13 cellular contexts compared by ENCODE assay signal in the genomic region with DNA sequence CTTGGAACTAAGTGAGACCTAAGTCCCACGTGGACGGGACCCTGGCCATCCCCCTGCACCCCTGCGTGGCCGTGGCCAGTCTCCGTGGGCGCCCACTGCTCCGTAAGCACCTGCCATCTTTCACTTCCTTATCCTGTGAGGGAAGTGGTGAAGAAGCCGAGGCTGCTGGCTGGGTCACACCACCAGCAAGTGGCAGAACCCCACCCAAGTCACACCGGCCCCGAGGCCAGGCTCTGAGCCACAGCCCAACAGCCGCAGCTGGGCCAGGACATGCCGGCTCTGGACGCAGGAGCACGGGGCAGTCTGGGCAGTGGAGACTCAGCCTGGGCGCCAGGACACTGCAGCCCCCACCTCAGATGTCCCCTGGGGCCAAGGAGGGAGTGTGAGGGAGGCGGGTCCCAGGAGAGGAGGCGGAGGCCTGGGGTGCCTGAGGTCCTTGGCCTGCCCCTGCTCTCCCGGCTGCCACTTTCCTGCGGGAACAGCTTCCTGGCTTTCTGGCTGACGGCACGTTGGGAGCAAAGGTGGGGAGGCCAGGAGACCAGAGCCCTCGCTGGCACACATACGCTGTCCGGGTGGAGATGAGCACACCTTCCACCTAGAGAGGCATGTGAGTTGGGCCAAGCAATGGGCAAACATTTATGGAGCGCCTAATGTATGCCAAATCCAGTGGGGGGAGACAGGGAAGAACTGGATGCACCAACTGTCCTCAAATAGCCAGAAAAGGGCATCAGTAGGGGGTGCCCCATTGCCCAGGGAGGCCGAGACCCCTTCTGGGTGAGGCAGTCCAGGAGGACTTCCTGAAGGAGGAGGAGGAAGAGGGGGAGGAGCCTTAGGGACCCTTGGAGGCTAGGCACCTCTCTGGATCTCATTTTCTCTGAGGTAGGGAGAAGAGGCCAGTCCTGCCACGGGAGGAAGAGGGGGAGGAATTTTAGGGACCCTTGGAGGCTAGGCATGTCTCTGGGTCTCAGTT. TPM values are rescaled to one million over a fixed set of nuclear protein-coding genes. Genes with fewer than 3 reads are reported as not detected.
DNase-seq lines count a peak whose midpoint lies in the region; ATAC-seq and TF ChIP-seq lines count a peak whose summit lies in the region.
"Had no signal": no experiment of that assay in that cellular context is flagged by ENCODE, and none has a peak within 500 bp of the region (broad histone marks: within the 10 kb centered on the region; RNA-seq: fewer than 3 reads in every experiment).

No MANE protein-coding gene starts in this region.

- no peaks in the 10 kb centered on the region for H3K36me3 Mint-ChIP-seq in activated naive CD4-positive, alpha-beta T cell treated with anti-CD3 and anti-CD28 coated beads for 36 hours (ENCODE audit: low read depth)
- H3K36me3 Mint-ChIP-seq in activated CD4-positive, alpha-beta memory T cell treated with anti-CD3 and anti-CD28 coated beads for 36 hours = no peaks in the 10 kb centered on the region
- H3K36me3 Mint-ChIP-seq: CD4-positive, CD25-positive, alpha-beta regulatory T cell; mesothelial cell of epicardium had no signal

- H4K20me1 ChIP-seq in OCI-LY3 (ENCODE audit: insufficient read depth, low read length) = no peaks in the 10 kb centered on the region
- no peaks in the 10 kb centered on the region for H4K20me1 ChIP-seq in osteoblast (ENCODE audit: insufficient read depth, low read length)

- H3K27ac ChIP-seq in OCI-LY3 (ENCODE audit: low read length) (peak overlapping the region; percentile 70), osteoblast (ENCODE audit: low read depth, low read length) (no peak overlapping the region)

- peak; percentile 77 for DNase-seq in GM10266 (ENCODE audit: extremely low spot score)
- peak; percentile 76 for DNase-seq in germinal center (ENCODE audit: low spot score)
- peak; percentile 87 for DNase-seq in osteoblast (ENCODE audit: insufficient read length, low spot score, missing footprints)
- DNase-seq in NCI-H1417 (lab: John Stamatoyannopoulos, UW) = no peak
- DNase-seq in activated naive CD4-positive, alpha-beta T cell treated with anti-CD3 and anti-CD28 coated beads for 36 hours = no peak
- no peak for DNase-seq in activated CD4-positive, alpha-beta memory T cell treated with anti-CD3 and anti-CD28 coated beads for 36 hours
- DNase-seq: activated naive CD8-positive, alpha-beta T cell treated with anti-CD3 and anti-CD28 coated beads, Interleukin-2, amount 50 U/mL, for 24 hours; CD4-positive, CD25-positive, alpha-beta regulatory T cell; NCI-H69 had no signal

- peaks cover 2% of the 10 kb centered on the region for H3K27me3 Mint-ChIP-seq in activated naive CD4-positive, alpha-beta T cell treated with anti-CD3 and anti-CD28 coated beads for 36 hours (ENCODE audit: low read depth)
- peaks cover 2% of the 10 kb centered on the region for H3K27me3 Mint-ChIP-seq in activated CD4-positive, alpha-beta memory T cell treated with anti-CD3 and anti-CD28 coated beads for 36 hours
- H3K27me3 Mint-ChIP-seq: activated naive CD8-positive, alpha-beta T cell treated with anti-CD3 and anti-CD28 coated beads, Interleukin-2, amount 50 U/mL, for 24 hours; CD4-positive, CD25-positive, alpha-beta regulatory T cell had no signal

- ATAC-seq in GM21576 (IDR thresholded peaks at IDR 0.05; ENCODE audit: unreplicated experiment) = no peak
- ATAC-seq: activated naive CD8-positive, alpha-beta T cell treated with anti-CD3 and anti-CD28 coated beads, Interleukin-2, amount 50 U/mL, for 24 hours had no signal

- H3K27ac Mint-ChIP-seq in activated naive CD4-positive, alpha-beta T cell treated with anti-CD3 and anti-CD28 coated beads for 36 hours = no peak overlapping the region
- no peak overlapping the region for H3K27ac Mint-ChIP-seq in activated CD4-positive, alpha-beta memory T cell treated with anti-CD3 and anti-CD28 coated beads for 36 hours
- H3K27ac Mint-ChIP-seq: activated naive CD8-positive, alpha-beta T cell treated with anti-CD3 and anti-CD28 coated beads, Interleukin-2, amount 50 U/mL, for 24 hours had no signal

- H3K27me3 ChIP-seq in OCI-LY3 (ENCODE audit: low read depth, low read length) (no peaks in the 10 kb centered on the region), osteoblast (ENCODE audit: insufficient read depth, low read length) (peaks cover 3% of the 10 kb centered on the region)
- H3K27me3 ChIP-seq: sigmoid colon had no signal

- H3K4me2 ChIP-seq in OCI-LY3 (ENCODE audit: low read length) = peak overlapping the region; percentile 60
- H3K4me2 ChIP-seq in osteoblast (ENCODE audit: insufficient read depth, low read length) = no peak overlapping the region

- H3K4me1 ChIP-seq in OCI-LY3 (ENCODE audit: low read length) (peaks cover 33% of the 10 kb centered on the region), osteoblast (ENCODE audit: insufficient read depth, low read length) (peaks cover 10% of the 10 kb centered on the region)

- intact Hi-C loops in activated naive CD4-positive, alpha-beta T cell treated with anti-CD3 and anti-CD28 coated beads for 36 hours (cut with micrococcal nuclease) = no loop called here
- intact Hi-C loops in activated CD4-positive, alpha-beta memory T cell treated with anti-CD3 and anti-CD28 coated beads for 36 hours (cut with micrococcal nuclease) = no loop called here

- H3K4me3 ChIP-seq in OCI-LY3 (ENCODE audit: low read length) (peak overlapping the region; percentile 33; the same call in 1 of the 2 replicates), osteoblast (ENCODE audit: insufficient read depth, low read length) (no peak overlapping the region)
- H3K4me3 ChIP-seq: sigmoid colon had no signal

- H3K4me1 Mint-ChIP-seq in activated naive CD4-positive, alpha-beta T cell treated with anti-CD3 and anti-CD28 coated beads for 36 hours (ENCODE audit: low read depth) = no peaks in the 10 kb centered on the region
- no peaks in the 10 kb centered on the region for H3K4me1 Mint-ChIP-seq in activated CD4-positive, alpha-beta memory T cell treated with anti-CD3 and anti-CD28 coated beads for 36 hours (ENCODE audit: low read depth)

- peak overlapping the region; percentile 7; the same call in 1 of the 2 replicates for H2AFZ ChIP-seq in OCI-LY3 (ENCODE audit: low read depth, low read length)
- H2AFZ ChIP-seq in osteoblast (ENCODE audit: low read length) = no peak overlapping the region

- H3K9me3 ChIP-seq in OCI-LY3 (ENCODE audit: insufficient read depth, low read length) = no peaks in the 10 kb centered on the region
- H3K9me3 ChIP-seq in osteoblast (ENCODE audit: low read depth, low read length) = no peaks in the 10 kb centered on the region
- H3K9me3 ChIP-seq: sigmoid colon had no signal

- CTCF ChIA-PET in activated naive CD4-positive, alpha-beta T cell treated with anti-CD3 and anti-CD28 coated beads for 36 hours (lab: Charles Lee) = no interaction called here
- CTCF ChIA-PET in activated CD4-positive, alpha-beta memory T cell treated with anti-CD3 and anti-CD28 coated beads for 36 hours (lab: Charles Lee) = no interaction called here

- no peaks in the 10 kb centered on the region for H3K9me3 Mint-ChIP-seq in activated naive CD4-positive, alpha-beta T cell treated with anti-CD3 and anti-CD28 coated beads for 36 hours
- H3K9me3 Mint-ChIP-seq in activated CD4-positive, alpha-beta memory T cell treated with anti-CD3 and anti-CD28 coated beads for 36 hours = no peaks in the 10 kb centered on the region
- H3K9me3 Mint-ChIP-seq: activated naive CD8-positive, alpha-beta T cell treated with anti-CD3 and anti-CD28 coated beads, Interleukin-2, amount 50 U/mL, for 24 hours; CD4-positive, CD25-positive, alpha-beta regulatory T cell; mesothelial cell of epicardium had no signal

- no peak overlapping the region for H3K4me3 Mint-ChIP-seq in activated naive CD4-positive, alpha-beta T cell treated with anti-CD3 and anti-CD28 coated beads for 36 hours
- no peak overlapping the region for H3K4me3 Mint-ChIP-seq in activated CD4-positive, alpha-beta memory T cell treated with anti-CD3 and anti-CD28 coated beads for 36 hours
- H3K4me3 Mint-ChIP-seq: activated naive CD8-positive, alpha-beta T cell treated with anti-CD3 and anti-CD28 coated beads, Interleukin-2, amount 50 U/mL, for 24 hours; CD4-positive, CD25-positive, alpha-beta regulatory T cell; mesothelial cell of epicardium had no signal

- H3K79me2 ChIP-seq in OCI-LY3 (ENCODE audit: low read length) = no peaks in the 10 kb centered on the region
- H3K79me2 ChIP-seq in osteoblast (ENCODE audit: insufficient read depth, low read length) = no peaks in the 10 kb centered on the region

- no peak for TF ChIP-seq CTCF in GM10266 (IDR thresholded peaks at IDR 0.05; ENCODE audit: control insufficient read depth, insufficient read depth, low read depth, missing control alignments)
- TF ChIP-seq CTCF in OCI-LY3 (IDR thresholded peaks at IDR 0.05; ENCODE audit: low read depth, low read length) = no peak
- no peak for TF ChIP-seq CTCF in osteoblast (IDR thresholded peaks at IDR 0.05; ENCODE audit: extremely low read depth, low read depth, low read length)

- POLR2A ChIA-PET in activated CD4-positive, alpha-beta memory T cell treated with anti-CD3 and anti-CD28 coated beads for 36 hours (lab: Charles Lee) = no interaction called here

- H3K36me3 ChIP-seq in OCI-LY3 (replicated peaks; ENCODE audit: low read depth, low read length) = no peaks in the 10 kb centered on the region
- no peaks in the 10 kb centered on the region for H3K36me3 ChIP-seq in osteoblast (ENCODE audit: insufficient read depth, low read length)
- H3K36me3 ChIP-seq: sigmoid colon had no signal

- H3K9ac ChIP-seq in OCI-LY3 (ENCODE audit: low read length) = peak overlapping the region; percentile 38; the same call in 1 of the 2 replicates

RNA-seq across cellular contexts. Expression of a gene that starts 43.9 kb away (rescaled TPM):
- total RNA-seq in osteoblast = 3.3 and 6.2 TPM in 2 replicates
- under 1 TPM; 0.25 to 0.52 TPM for total RNA-seq in activated naive CD4-positive, alpha-beta T cell treated with anti-CD3 and anti-CD28 coated beads for 36 hours
- total RNA-seq in activated CD4-positive, alpha-beta memory T cell treated with anti-CD3 and anti-CD28 coated beads for 36 hours = under 1 TPM; 0.90 to 0.93 TPM

Comparison
In these comparisons a context has a peak if more than half of its experiments do, and no peak if none do; other contexts are left out.
1. DNase-seq: peak in GM10266 (single experiment), germinal center (single experiment) and osteoblast (single experiment); none in NCI-H1417 (0 of 3), activated naive CD4-positive, alpha-beta T cell treated with anti-CD3 and anti-CD28 coated beads for 36 hours (single experiment) and activated CD4-positive, alpha-beta memory T cell treated with anti-CD3 and anti-CD28 coated beads for 36 hours (single experiment).